19 cellular contexts compared by ENCODE assay signal in the genomic region with DNA sequence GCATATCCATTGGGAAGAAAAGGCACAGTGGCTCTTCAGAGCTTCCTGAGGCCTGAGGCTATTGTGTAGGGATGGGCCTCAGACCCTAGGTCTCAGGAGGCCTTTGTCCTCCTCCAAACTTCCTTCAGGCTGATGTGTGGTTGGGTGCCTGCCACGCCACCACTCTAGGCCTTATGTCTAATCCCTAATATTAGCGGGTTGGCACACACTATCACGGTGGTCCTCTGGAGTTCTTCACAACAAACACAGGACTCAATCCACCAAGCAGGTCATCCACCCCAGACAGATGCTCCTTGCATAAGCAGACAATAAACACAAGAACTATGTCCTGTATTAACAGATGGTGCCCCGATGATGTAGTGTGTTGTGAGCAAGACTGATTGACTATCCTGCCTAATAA. TPM values are rescaled to one million over a fixed set of nuclear protein-coding genes. Genes with fewer than 3 reads are reported as not detected.
"Had no signal": no experiment of that assay in that cellular context is flagged by ENCODE, and none has a peak within 500 bp of the region (broad histone marks: within the 10 kb centered on the region; RNA-seq: fewer than 3 reads in every experiment).

No MANE protein-coding gene starts in this region.

- ATAC-seq: effector memory CD8-positive, alpha-beta T cell; heart left ventricle; naive thymus-derived CD4-positive, alpha-beta T cell had no signal

- H3K36me3 Mint-ChIP-seq: naive thymus-derived CD4-positive, alpha-beta T cell had no signal

- H3K9me3 Mint-ChIP-seq: dendritic cell treated with granulocyte-macrophage colony-stimulating factor and Interleukin-4, amounts not matched to agents 40 ng/mL and 50 ng/mL, for 4 days; effector memory CD8-positive, alpha-beta T cell; naive thymus-derived CD4-positive, alpha-beta T cell; nephron progenitor cell had no signal

- DNase-seq: effector memory CD8-positive, alpha-beta T cell; heart left ventricle; hippocampal formation; kidney glomerular epithelial cell; mesendoderm; naive thymus-derived CD4-positive, alpha-beta T cell; nephron progenitor cell; ovary; small intestine; stimulated activated CD4-positive, alpha-beta T cell treated with anti-CD3 and anti-CD28 coated beads, Interleukin-12 subunit alpha, Interleukin-12 subunit beta, amount 100 ng/mL, for 4 hours; stimulated activated naive CD4-positive, alpha-beta T cell; stomach; substantia nigra; trophoblast cell had no signal

- H3K27ac Mint-ChIP-seq: dendritic cell treated with granulocyte-macrophage colony-stimulating factor and Interleukin-4, amounts not matched to agents 40 ng/mL and 50 ng/mL, for 4 days; effector memory CD8-positive, alpha-beta T cell; naive thymus-derived CD4-positive, alpha-beta T cell; nephron progenitor cell had no signal

- H3K4me3 ChIP-seq: heart left ventricle, ovary, right atrium auricular region, stomach, thoracic aorta had no signal

- H3K4me3 Mint-ChIP-seq: dendritic cell treated with granulocyte-macrophage colony-stimulating factor and Interleukin-4, amounts not matched to agents 40 ng/mL and 50 ng/mL, for 4 days; effector memory CD8-positive, alpha-beta T cell; naive thymus-derived CD4-positive, alpha-beta T cell; nephron progenitor cell had no signal

- H3K27me3 ChIP-seq: ovary, right atrium auricular region had no signal

- H3K9me3 ChIP-seq: heart left ventricle, ovary, right atrium auricular region, stomach, thoracic aorta had no signal

- H3K4me1 Mint-ChIP-seq: naive thymus-derived CD4-positive, alpha-beta T cell; nephron progenitor cell had no signal

- H3K27ac ChIP-seq: heart left ventricle, ovary, right atrium auricular region, stomach, thoracic aorta had no signal

- H3K4me1 ChIP-seq: heart left ventricle, right atrium auricular region, stomach had no signal

- H3K36me3 ChIP-seq: heart left ventricle, ovary, right atrium auricular region, stomach, thoracic aorta had no signal

RNA-seq across cellular contexts. Expression of a gene that starts 31.0 kb away (rescaled TPM):
- total RNA-seq: epithelial cell of proximal tubule, liver, right atrium auricular region, thoracic aorta had no signal
- polyA plus RNA-seq: naive thymus-derived CD4-positive, alpha-beta T cell had no signal
